24 cellular contexts compared by ENCODE assay signal in the genomic region with DNA sequence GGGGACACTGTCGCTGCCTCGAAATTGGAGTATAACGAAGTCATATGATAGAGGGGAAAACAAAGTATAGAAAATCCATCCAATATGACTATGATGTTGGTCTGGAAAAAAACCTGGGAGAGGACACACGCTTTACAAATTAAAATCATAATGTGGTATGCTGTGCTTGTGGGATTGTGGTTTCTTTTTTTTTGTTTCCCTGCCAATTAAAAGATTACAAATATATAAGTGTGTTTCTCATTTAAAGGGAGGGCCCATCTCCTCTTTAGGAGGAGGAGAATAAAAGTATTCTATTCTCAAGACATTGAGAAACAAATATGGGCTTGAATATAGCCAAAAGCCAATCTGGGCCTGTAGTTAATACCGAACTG.
DNase-seq lines count a peak whose midpoint lies in the region; ATAC-seq and TF ChIP-seq lines count a peak whose summit lies in the region.
"Had no signal": no experiment of that assay in that cellular context is flagged by ENCODE, and none has a peak within 500 bp of the region (broad histone marks: within the 10 kb centered on the region; RNA-seq: fewer than 3 reads in every experiment).

No MANE protein-coding gene starts in this region.

- H3K27me3 ChIP-seq in right atrium auricular region, result no peaks in the 10 kb centered on the region
- H3K27me3 ChIP-seq: SJCRH30 had no signal

- TF ChIP-seq CTCF in right atrium auricular region (IDR thresholded peaks at IDR 0.05), result no peak

- peaks cover 0 to 20% of the 10 kb centered on the region in 2 donors for H3K4me1 ChIP-seq in right atrium auricular region

- peak overlapping the region in 1 of 2 donors; percentile 46 for H3K27ac ChIP-seq in right atrium auricular region
- H3K27ac ChIP-seq: 22Rv1, C4-2B, HL-60, SJCRH30 had no signal

- no peak overlapping the region for H3K4me3 ChIP-seq in right atrium auricular region
- H3K4me3 ChIP-seq: SJCRH30 had no signal

- peaks cover 11% of the 10 kb centered on the region for H3K36me3 ChIP-seq in right atrium auricular region
- H3K36me3 ChIP-seq: SJCRH30 had no signal

- H3K9me3 ChIP-seq in T-helper 17 cell (ENCODE audit: control insufficient read depth, low read length, poor library complexity, severe bottlenecking) (no peaks in the 10 kb centered on the region), right atrium auricular region (no peaks in the 10 kb centered on the region)
- H3K9me3 ChIP-seq: SJCRH30 had no signal

- H3K4me1 Mint-ChIP-seq in T-helper 17 cell, result no peaks in the 10 kb centered on the region
- H3K4me1 Mint-ChIP-seq in effector memory CD8-positive, alpha-beta T cell (ENCODE audit: low read depth in 2 of 2), result peaks cover 3 to 5% of the 10 kb centered on the region in 2 donors
- H3K4me1 Mint-ChIP-seq in T-helper 2 cell treated with Interferon-gamma antibody and Interleukin-4, amounts not matched to agents 5 μg/mL and 100 μg/mL, for 36 hours (ENCODE audit: low read depth), result no peaks in the 10 kb centered on the region

- no peaks in the 10 kb centered on the region for H3K36me3 Mint-ChIP-seq in T-helper 17 cell (ENCODE audit: low read depth)
- H3K36me3 Mint-ChIP-seq in effector memory CD8-positive, alpha-beta T cell (ENCODE audit: insufficient read depth), result peaks cover 3% of the 10 kb centered on the region
- no peaks in the 10 kb centered on the region for H3K36me3 Mint-ChIP-seq in T-helper 2 cell treated with Interferon-gamma antibody and Interleukin-4, amounts not matched to agents 5 μg/mL and 100 μg/mL, for 36 hours (ENCODE audit: low read depth)
- H3K36me3 Mint-ChIP-seq: CD8-positive, alpha-beta T cell had no signal

- H3K4me3 Mint-ChIP-seq in T-helper 17 cell, result no peak overlapping the region
- no peak overlapping the region for H3K4me3 Mint-ChIP-seq in effector memory CD8-positive, alpha-beta T cell
- H3K4me3 Mint-ChIP-seq in T-helper 2 cell treated with Interferon-gamma antibody and Interleukin-4, amounts not matched to agents 5 μg/mL and 100 μg/mL, for 36 hours, result no peak overlapping the region
- H3K4me3 Mint-ChIP-seq: CD8-positive, alpha-beta T cell had no signal

- H3K27ac Mint-ChIP-seq in T-helper 17 cell, result peak overlapping the region; percentile 19
- H3K27ac Mint-ChIP-seq in effector memory CD8-positive, alpha-beta T cell, result peak overlapping the region; percentile 49 to 65
- H3K27ac Mint-ChIP-seq in T-helper 2 cell treated with Interferon-gamma antibody and Interleukin-4, amounts not matched to agents 5 μg/mL and 100 μg/mL, for 36 hours, result no peak overlapping the region
- H3K27ac Mint-ChIP-seq: CD8-positive, alpha-beta T cell had no signal

- no peaks in the 10 kb centered on the region for H3K27me3 Mint-ChIP-seq in T-helper 17 cell
- no peaks in the 10 kb centered on the region for H3K27me3 Mint-ChIP-seq in effector memory CD8-positive, alpha-beta T cell
- peaks cover 13% of the 10 kb centered on the region for H3K27me3 Mint-ChIP-seq in T-helper 2 cell treated with Interferon-gamma antibody and Interleukin-4, amounts not matched to agents 5 μg/mL and 100 μg/mL, for 36 hours (ENCODE audit: low read depth)

- ATAC-seq in T-helper 17 cell, result no peak
- ATAC-seq in effector memory CD8-positive, alpha-beta T cell (replicated peaks), result no peak
- ATAC-seq: CD8-positive, alpha-beta T cell; SK-N-SH treated with all-trans-retinoic acid at 6 μM for 48 hours had no signal

- DNase-seq in AG08395 (ENCODE audit: low spot score) (peak; percentile 42), EH (ENCODE audit: low read depth) (peak; percentile 31), T-helper 17 cell (no peak), kidney tubule cell (ENCODE audit: low spot score) (no peak), right atrium auricular region (ENCODE audit: low spot score) (no peak), NCI-H2196 treated with DMSO at 0.1 percent for 48 hours (lab: John Stamatoyannopoulos, UW; ENCODE audit: unreplicated experiment) (no peak)
- DNase-seq in effector memory CD8-positive, alpha-beta T cell, result no peak
- no peak for DNase-seq in T-helper 2 cell treated with Interferon-gamma antibody and Interleukin-4, amounts not matched to agents 5 μg/mL and 100 μg/mL, for 36 hours (ENCODE audit: low spot score)
- DNase-seq: CD8-positive, alpha-beta T cell; DMS153; DND-41; HCEC 1CT; Karpas-422; NCI-H1092; NCI-H1436; NCI-H187; NCI-H2171 treated with DMSO at 0.1 percent for 48 hours; NCI-H524 treated with DMSO at 0.1 percent for 48 hours; NCI-H774; SJCRH30 had no signal

- no peaks in the 10 kb centered on the region for H3K9me3 Mint-ChIP-seq in effector memory CD8-positive, alpha-beta T cell
- no peaks in the 10 kb centered on the region for H3K9me3 Mint-ChIP-seq in T-helper 2 cell treated with Interferon-gamma antibody and Interleukin-4, amounts not matched to agents 5 μg/mL and 100 μg/mL, for 36 hours
- H3K9me3 Mint-ChIP-seq: CD8-positive, alpha-beta T cell had no signal

Comparison
In these comparisons a context has a peak if more than half of its experiments do, and no peak if none do; other contexts are left out.
1. DNase-seq: peak in AG08395 (single experiment) and EH (single experiment); none in T-helper 17 cell (0 of 3), effector memory CD8-positive, alpha-beta T cell (0 of 3), kidney tubule cell (single experiment), right atrium auricular region (single experiment), T-helper 2 cell treated with Interferon-gamma antibody and Interleukin-4, amounts not matched to agents 5 μg/mL and 100 μg/mL, for 36 hours (single experiment) and NCI-H2196 treated with DMSO at 0.1 percent for 48 hours (single experiment).